In the genomic region with DNA sequence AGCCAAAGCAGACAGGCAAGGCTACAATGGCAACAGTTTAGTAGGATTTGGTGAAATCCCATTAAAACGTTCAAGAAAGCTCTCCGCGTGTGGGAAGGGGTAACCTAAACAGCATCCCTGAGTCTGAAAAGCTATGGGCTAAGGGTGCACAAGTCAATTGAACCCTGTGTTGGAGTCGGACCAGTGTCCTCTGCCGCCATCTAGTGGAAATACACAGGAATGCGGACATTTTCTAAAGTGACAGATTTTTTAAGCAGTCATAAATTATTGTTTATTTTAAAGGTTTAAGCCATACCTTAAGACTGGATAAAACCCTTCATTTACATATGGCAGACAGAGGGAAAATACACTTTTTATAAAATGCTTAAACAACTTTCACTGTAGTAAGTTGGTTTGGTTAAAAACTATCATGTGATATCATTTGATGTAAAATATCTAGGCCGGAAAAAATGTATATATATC, we compare ENCODE assay signal across 8 cellular contexts. TPM values are rescaled to one million over a fixed set of nuclear protein-coding genes. Genes with fewer than 3 reads are reported as not detected.
DNase-seq lines count a peak whose midpoint lies in the region; ATAC-seq, FAIRE-seq and TF ChIP-seq lines count a peak whose summit lies in the region.
"Had no signal": no experiment of that assay in that cellular context is flagged by ENCODE, and none has a peak within 500 bp of the region (broad histone marks: within the 10 kb centered on the region; RNA-seq: fewer than 3 reads in every experiment).

No MANE protein-coding gene starts in this region.

- no peak overlapping the region for H3K27ac Mint-ChIP-seq in T-cell
- H3K27ac Mint-ChIP-seq in astrocyte (ENCODE audit: unreplicated experiment): no peak overlapping the region

- H2AFZ ChIP-seq in MM.1S (ENCODE audit: low read length): no peak overlapping the region
- H2AFZ ChIP-seq in astrocyte (ENCODE audit: low read depth, low read length): no peak overlapping the region

- H3K36me3 Mint-ChIP-seq in T-cell (no peaks in the 10 kb centered on the region), astrocyte (ENCODE audit: low read depth, unreplicated experiment) (no peaks in the 10 kb centered on the region)

- H3K4me1 ChIP-seq in MM.1S (ENCODE audit: low read length) (no peaks in the 10 kb centered on the region), astrocyte (ENCODE audit: insufficient read depth, low read length) (no peaks in the 10 kb centered on the region), iPS DF 6.9 (ENCODE audit: control insufficient read depth, insufficient read depth, low read length) (no peaks in the 10 kb centered on the region)

- H3K27me3 ChIP-seq in MM.1S (replicated peaks; ENCODE audit: insufficient read depth, low read length) (no peaks in the 10 kb centered on the region; the same call in 1 of the 2 replicates), astrocyte (ENCODE audit: insufficient read depth, low read length) (peaks cover 4% of the 10 kb centered on the region), iPS DF 6.9 (ENCODE audit: control insufficient read depth, insufficient read depth, low read length) (no peaks in the 10 kb centered on the region)

- ATAC-seq in T-cell (replicated peaks in 1 of 4): peak; percentile 51 to 68 (median 62)
- ATAC-seq in HG03139 (IDR thresholded peaks at IDR 0.05; ENCODE audit: unreplicated experiment): no peak

- CTCF ChIA-PET in GM10248 (lab: Yijun Ruan, JAX) (interaction anchor here (0.6 to 8.2 kb wide), 17 partner anchors 10 to 368 kb away, joined by 3 to 57 read pairs (median 5); no protein-coding TSS in a partner anchor), T-cell (lab: Charles Lee) (interaction anchor here in 1 of 2 donors (1.0 to 1.8 kb wide), 2 partner anchors 26 to 104 kb away, joined by 3 to 5 read pairs; no protein-coding TSS in a partner anchor)

- H3K27me3 Mint-ChIP-seq in T-cell (no peaks in the 10 kb centered on the region), astrocyte (ENCODE audit: low read depth, unreplicated experiment) (peaks cover 7% of the 10 kb centered on the region)

- DNase-seq in GM10248 (ENCODE audit: extremely low spot score) (peak; percentile 62), MM.1S (peak; percentile 59), T-cell (peak in 32 of 34 experiments; percentile 11 to 57 (median 40)), astrocyte (ENCODE audit: low read depth) (peak; percentile 6), iPS DF 6.9 (ENCODE audit: low read depth, low spot score) (peak; percentile 47)
- DNase-seq in stimulated activated CD4-positive, alpha-beta T cell treated with anti-CD3 and anti-CD28 coated beads, Interleukin-12 subunit alpha, Interleukin-12 subunit beta, amount 100 ng/mL, for 48 hours (ENCODE audit: low read depth in 2 of 3, low spot score in 1 of 3): peak; percentile 14 to 62 (median 34)

- H3K4me3 Mint-ChIP-seq in T-cell: no peak overlapping the region
- no peak overlapping the region for H3K4me3 Mint-ChIP-seq in astrocyte (ENCODE audit: unreplicated experiment)

- no peaks in the 10 kb centered on the region for H3K9me2 ChIP-seq in MM.1S (replicated peaks; ENCODE audit: insufficient read depth, low read length)

- no peaks in the 10 kb centered on the region for H3K79me2 ChIP-seq in MM.1S (ENCODE audit: low read length)
- no peaks in the 10 kb centered on the region for H3K79me2 ChIP-seq in astrocyte (ENCODE audit: insufficient read depth, low read length)

- FAIRE-seq in astrocyte (lab: Jason Lieb, UNC): no peak

- no peaks in the 10 kb centered on the region for H3K9me3 ChIP-seq in MM.1S (replicated peaks; ENCODE audit: insufficient read depth, low read length)
- H3K9me3 ChIP-seq in astrocyte (ENCODE audit: insufficient read depth, low read depth, low read length): no peaks in the 10 kb centered on the region
- H3K9me3 ChIP-seq in iPS DF 6.9 (ENCODE audit: control insufficient read depth, insufficient read depth, low read length): peaks cover 2% of the 10 kb centered on the region; the same call in 1 of the 2 replicates

- H3K4me2 ChIP-seq in MM.1S (ENCODE audit: low read depth, low read length) (no peak overlapping the region), astrocyte (ENCODE audit: low read length) (no peak overlapping the region)

- H3F3A ChIP-seq in MM.1S (ENCODE audit: insufficient read depth, low read length): no peaks in the 10 kb centered on the region

- H3K27ac ChIP-seq in MM.1S (ENCODE audit: low read length) (no peak overlapping the region), astrocyte (ENCODE audit: low read depth, low read length) (no peak overlapping the region), iPS DF 6.9 (ENCODE audit: low read length) (no peak overlapping the region)
- H3K27ac ChIP-seq: epithelial cell of prostate had no signal

- H3K4me3 ChIP-seq in MM.1S (ENCODE audit: low read length) (no peak overlapping the region), astrocyte (ENCODE audit: insufficient read depth, low read depth, low read length) (no peak overlapping the region), iPS DF 6.9 (ENCODE audit: low read length) (no peak overlapping the region)

- H4K20me1 ChIP-seq in MM.1S (ENCODE audit: insufficient read depth, low read length) (no peaks in the 10 kb centered on the region), astrocyte (ENCODE audit: insufficient read depth, low read length) (no peaks in the 10 kb centered on the region)

- TF ChIP-seq CTCF in GM10248 (IDR thresholded peaks at IDR 0.05; ENCODE audit: control extremely low read depth, extremely low read depth, low read depth, missing control alignments) (peak; percentile 74), MM.1S (IDR thresholded peaks at IDR 0.05; ENCODE audit: low read length) (peak; percentile 82), astrocyte (IDR thresholded peaks at IDR 0.05; ENCODE audit: insufficient read depth, low read depth, low read length) (peak; percentile 83)

- H3K9me3 Mint-ChIP-seq in T-cell: no peaks in the 10 kb centered on the region
- H3K9me3 Mint-ChIP-seq in astrocyte (ENCODE audit: unreplicated experiment): no peaks in the 10 kb centered on the region

- no peaks in the 10 kb centered on the region for H3K36me3 ChIP-seq in MM.1S (replicated peaks; ENCODE audit: insufficient read depth, low read length)
- no peaks in the 10 kb centered on the region for H3K36me3 ChIP-seq in astrocyte (ENCODE audit: insufficient read depth, low read length)
- H3K36me3 ChIP-seq in iPS DF 6.9 (ENCODE audit: control insufficient read depth, insufficient read depth, low read length): no peaks in the 10 kb centered on the region

- no CpG with 5 or more reads among the region's 7 CpGs for WGBS in iPS DF 6.9 (ENCODE audit: insufficient coverage, insufficient read length)

- POLR2A ChIA-PET in GM10248 (lab: Yijun Ruan, JAX) (no interaction called here), T-cell (lab: Charles Lee) (no interaction called here)

- H3K4me1 Mint-ChIP-seq in T-cell (no peaks in the 10 kb centered on the region), astrocyte (ENCODE audit: low read depth, unreplicated experiment) (no peaks in the 10 kb centered on the region)

- H3K9ac ChIP-seq in MM.1S (ENCODE audit: low read length) (no peak overlapping the region), astrocyte (ENCODE audit: low read length) (no peak overlapping the region)

RNA-seq across cellular contexts. Expression of a gene that starts 26.5 kb away (rescaled TPM):
- total RNA-seq in T-cell (100 to 1,000 TPM; 135 to 180 (median 159) TPM), astrocyte (84.5 and 88.4 TPM in 2 replicates)

Comparison
In these comparisons a context has a peak if more than half of its experiments do, and no peak if none do; other contexts are left out.
1. DNase-seq: peak in every context shown above with its lines; median percentile 62 in GM10248; 59 in MM.1S; 47 in iPS DF 6.9; 40 in T-cell; 34 in stimulated activated CD4-positive, alpha-beta T cell treated with anti-CD3 and anti-CD28 coated beads, Interleukin-12 subunit alpha, Interleukin-12 subunit beta, amount 100 ng/mL, for 48 hours; 6 in astrocyte.